In the genomic region with DNA sequence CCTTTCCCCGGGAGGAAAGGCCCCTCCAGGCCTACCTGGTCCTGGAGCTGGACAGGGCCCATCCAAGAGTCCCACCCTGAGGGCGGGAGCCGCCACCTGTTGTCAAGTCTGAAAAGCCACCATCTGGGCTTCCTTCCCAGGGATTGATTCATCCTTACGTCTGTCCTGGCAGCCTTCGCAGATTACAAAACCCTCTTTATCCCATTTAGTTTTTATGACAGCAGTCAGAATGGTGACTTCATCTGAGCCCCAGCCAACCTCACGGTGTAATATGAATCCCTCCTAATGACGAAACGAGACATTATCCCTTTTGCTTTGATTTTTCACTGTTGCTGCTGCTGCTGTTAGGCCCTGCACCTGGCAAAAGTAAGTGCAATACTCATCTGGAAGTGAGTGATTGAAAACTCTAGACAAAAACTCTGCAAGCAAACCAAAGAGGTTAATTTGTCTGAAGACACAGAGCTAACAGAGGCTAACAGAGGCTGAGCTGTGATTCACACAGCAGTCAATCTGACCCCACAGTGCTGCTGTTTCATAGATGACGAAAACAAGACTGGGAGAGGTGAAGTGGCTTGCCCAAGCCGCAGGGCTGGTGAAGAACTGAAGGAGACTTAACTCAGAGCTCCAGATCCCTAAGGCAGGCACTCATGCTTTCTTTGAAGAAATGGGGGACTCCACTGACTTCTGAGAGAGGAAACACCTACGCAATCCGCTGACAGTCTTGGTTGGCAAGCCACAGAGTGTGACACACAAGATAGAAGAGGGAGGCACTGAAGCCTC, we compare ENCODE assay signal across 8 cellular contexts. TPM values are rescaled to one million over a fixed set of nuclear protein-coding genes. Genes with fewer than 3 reads are reported as not detected.
A peak's percentile ranks its signal among the peaks of the same experiment; 100 is the strongest.
DNase-seq lines count a peak whose midpoint lies in the region; ATAC-seq, FAIRE-seq and TF ChIP-seq lines count a peak whose summit lies in the region.

No MANE protein-coding gene starts in this region.

- no peak overlapping the region for H3K4me3 Mint-ChIP-seq in activated T-helper 1 cell treated with anti-CD3 and anti-CD28 coated beads, Interleukin-12 subunit alpha, Interleukin-12 subunit beta, Interleukin-2, Interleukin-4 antibody, amounts not matched to agents 30 ng/mL and 10 ng/mL and 1 ng/mL, durations not matched to agents 14 hours and 24 hours and 36 hours

- in situ Hi-C loops in astrocyte of the cerebellum (cut with HindIII; ENCODE audit: low sequenced_read_pairs), result loop anchor here (5.0 kb wide), 1 partner anchor 123 kb away; no protein-coding TSS in a partner anchor

- H3K9me3 Mint-ChIP-seq in activated T-helper 1 cell treated with anti-CD3 and anti-CD28 coated beads, Interleukin-12 subunit alpha, Interleukin-12 subunit beta, Interleukin-2, Interleukin-4 antibody, amounts not matched to agents 30 ng/mL and 10 ng/mL and 1 ng/mL, durations not matched to agents 14 hours and 24 hours and 36 hours, result no peaks in the 10 kb centered on the region

- TF ChIP-seq CTCF in astrocyte of the cerebellum (IDR thresholded peaks at IDR 0.05; ENCODE audit: low read depth, low read length, missing control alignments), result no peak
- TF ChIP-seq CTCF in D721Med (IDR thresholded peaks at IDR 0.05; ENCODE audit: insufficient read depth, missing control alignments), result no peak

- H3K36me3 ChIP-seq in urinary bladder (ENCODE audit: insufficient read depth), result no peaks in the 10 kb centered on the region

- no peak for ATAC-seq in GM19395 (IDR thresholded peaks at IDR 0.05; ENCODE audit: unreplicated experiment)

- peaks cover 20% of the 10 kb centered on the region for H3K27me3 Mint-ChIP-seq in activated T-helper 1 cell treated with anti-CD3 and anti-CD28 coated beads, Interleukin-12 subunit alpha, Interleukin-12 subunit beta, Interleukin-2, Interleukin-4 antibody, amounts not matched to agents 30 ng/mL and 10 ng/mL and 1 ng/mL, durations not matched to agents 14 hours and 24 hours and 36 hours (ENCODE audit: insufficient read depth)

- H3K4me1 Mint-ChIP-seq in activated T-helper 1 cell treated with anti-CD3 and anti-CD28 coated beads, Interleukin-12 subunit alpha, Interleukin-12 subunit beta, Interleukin-2, Interleukin-4 antibody, amounts not matched to agents 30 ng/mL and 10 ng/mL and 1 ng/mL, durations not matched to agents 14 hours and 24 hours and 36 hours (ENCODE audit: low read depth), result no peaks in the 10 kb centered on the region

- 25% methylated on average over 12 of the region's 12 CpGs for WGBS in urinary bladder

- no peak for FAIRE-seq in D721Med (lab: Jason Lieb, UNC)

- H3K27ac ChIP-seq in urinary bladder (ENCODE audit: low read depth), result peak overlapping the region; percentile 53

- no peak overlapping the region for H3K27ac Mint-ChIP-seq in activated T-helper 1 cell treated with anti-CD3 and anti-CD28 coated beads, Interleukin-12 subunit alpha, Interleukin-12 subunit beta, Interleukin-2, Interleukin-4 antibody, amounts not matched to agents 30 ng/mL and 10 ng/mL and 1 ng/mL, durations not matched to agents 14 hours and 24 hours and 36 hours

- H3K36me3 Mint-ChIP-seq in activated T-helper 1 cell treated with anti-CD3 and anti-CD28 coated beads, Interleukin-12 subunit alpha, Interleukin-12 subunit beta, Interleukin-2, Interleukin-4 antibody, amounts not matched to agents 30 ng/mL and 10 ng/mL and 1 ng/mL, durations not matched to agents 14 hours and 24 hours and 36 hours (ENCODE audit: low read depth), result no peaks in the 10 kb centered on the region

- intact Hi-C loops in activated T-helper 1 cell treated with anti-CD3 and anti-CD28 coated beads, Interleukin-12 subunit alpha, Interleukin-12 subunit beta, Interleukin-2, Interleukin-4 antibody, amounts not matched to agents 30 ng/mL and 10 ng/mL and 1 ng/mL, durations not matched to agents 14 hours and 24 hours and 36 hours (cut with micrococcal nuclease), result no loop called here

- H3K4me1 ChIP-seq in urinary bladder (ENCODE audit: insufficient read depth), result no peaks in the 10 kb centered on the region

- H3K4me3 ChIP-seq in astrocyte of the cerebellum (ENCODE audit: low read depth, low read length), result no peak overlapping the region
- H3K4me3 ChIP-seq in urinary bladder (ENCODE audit: low read depth, low read length), result no peak overlapping the region

- DNase-seq in GM04504 (ENCODE audit: low read depth) (peak; percentile 94), NCI-H2107 treated with DMSO at 0.1 percent for 48 hours (lab: John Stamatoyannopoulos, UW; ENCODE audit: unreplicated experiment) (peak; percentile 97), astrocyte of the cerebellum (ENCODE audit: low read depth) (peak; percentile 83), medulla oblongata (ENCODE audit: extremely low spot score) (peak; percentile 21), D721Med (ENCODE audit: insufficient read length, low spot score) (no peak)
- no peak for DNase-seq in activated T-helper 1 cell treated with anti-CD3 and anti-CD28 coated beads, Interleukin-12 subunit alpha, Interleukin-12 subunit beta, Interleukin-2, Interleukin-4 antibody, amounts not matched to agents 30 ng/mL and 10 ng/mL and 1 ng/mL, durations not matched to agents 14 hours and 24 hours and 36 hours (ENCODE audit: low spot score)

RNA-seq across cellular contexts. Expression of gene S100A7, which starts 30.0 kb away (rescaled TPM):
- total RNA-seq in urinary bladder, result not detected
- polyA plus RNA-seq in urinary bladder, result not detected
- not detected in 2 replicates for total RNA-seq in activated T-helper 1 cell treated with anti-CD3 and anti-CD28 coated beads, Interleukin-12 subunit alpha, Interleukin-12 subunit beta, Interleukin-2, Interleukin-4 antibody, amounts not matched to agents 30 ng/mL and 10 ng/mL and 1 ng/mL, durations not matched to agents 14 hours and 24 hours and 36 hours

RNA-seq across cellular contexts. Expression of gene S100A6, which starts 45.3 kb away (rescaled TPM):
- total RNA-seq in urinary bladder, result 322 TPM
- polyA plus RNA-seq in urinary bladder, result 1,706 TPM
- 154 and 159 TPM in 2 replicates for total RNA-seq in activated T-helper 1 cell treated with anti-CD3 and anti-CD28 coated beads, Interleukin-12 subunit alpha, Interleukin-12 subunit beta, Interleukin-2, Interleukin-4 antibody, amounts not matched to agents 30 ng/mL and 10 ng/mL and 1 ng/mL, durations not matched to agents 14 hours and 24 hours and 36 hours

RNA-seq across cellular contexts. Expression of gene S100A5, which starts 50.3 kb away (rescaled TPM):
- total RNA-seq in urinary bladder, result not detected
- 0.42 TPM for polyA plus RNA-seq in urinary bladder
- 1.3 and 1.6 TPM in 2 replicates for total RNA-seq in activated T-helper 1 cell treated with anti-CD3 and anti-CD28 coated beads, Interleukin-12 subunit alpha, Interleukin-12 subunit beta, Interleukin-2, Interleukin-4 antibody, amounts not matched to agents 30 ng/mL and 10 ng/mL and 1 ng/mL, durations not matched to agents 14 hours and 24 hours and 36 hours

RNA-seq across cellular contexts. Expression of gene S100A4, which starts 55.1 kb away (rescaled TPM):
- total RNA-seq in urinary bladder, result 113 TPM
- 440 TPM for polyA plus RNA-seq in urinary bladder
- 165 and 167 TPM in 2 replicates for total RNA-seq in activated T-helper 1 cell treated with anti-CD3 and anti-CD28 coated beads, Interleukin-12 subunit alpha, Interleukin-12 subunit beta, Interleukin-2, Interleukin-4 antibody, amounts not matched to agents 30 ng/mL and 10 ng/mL and 1 ng/mL, durations not matched to agents 14 hours and 24 hours and 36 hours

RNA-seq across cellular contexts. Expression of gene S100A3, which starts 58.6 kb away (rescaled TPM):
- total RNA-seq in urinary bladder, result not detected
- 5.2 TPM for polyA plus RNA-seq in urinary bladder
- total RNA-seq in activated T-helper 1 cell treated with anti-CD3 and anti-CD28 coated beads, Interleukin-12 subunit alpha, Interleukin-12 subunit beta, Interleukin-2, Interleukin-4 antibody, amounts not matched to agents 30 ng/mL and 10 ng/mL and 1 ng/mL, durations not matched to agents 14 hours and 24 hours and 36 hours, result not detected in 2 replicates

Comparison
In these comparisons a context has a peak if more than half of its experiments do, and no peak if none do; other contexts are left out.
1. DNase-seq: peak in GM04504 (single experiment), NCI-H2107 treated with DMSO at 0.1 percent for 48 hours (single experiment), astrocyte of the cerebellum (single experiment) and medulla oblongata (single experiment); none in activated T-helper 1 cell treated with anti-CD3 and anti-CD28 coated beads, Interleukin-12 subunit alpha, Interleukin-12 subunit beta, Interleukin-2, Interleukin-4 antibody, amounts not matched to agents 30 ng/mL and 10 ng/mL and 1 ng/mL, durations not matched to agents 14 hours and 24 hours and 36 hours (single experiment) and D721Med (single experiment).